Comparison of ENCODE assay signal across 1 cellular context in genomic region chr16:34018277-34018676, GRCh38.
TF ChIP-seq lines count a peak whose summit lies in the region.
"Not testable (repeated sequence)": the region's sequence is repeated elsewhere in the genome, so short reads cannot be mapped to it uniquely, and the experiment has no call there.

No MANE protein-coding gene starts in this region.

TF ChIP-seq in K562, 482 proteins besides CTCF, POLR2A, EP300 and RAD21:
- 0 out of 2 replicates have a peak, but pooled peaks have one; percentile 55 for TF ChIP-seq ATF4 (CRISPR knock-in tag; IDR thresholded peaks at IDR 0.05)
- peak; percentile 98 to 100 for TF ChIP-seq TRIM24 (IDR thresholded peaks at IDR 0.05)
- TF ChIP-seq, protein P1, sequence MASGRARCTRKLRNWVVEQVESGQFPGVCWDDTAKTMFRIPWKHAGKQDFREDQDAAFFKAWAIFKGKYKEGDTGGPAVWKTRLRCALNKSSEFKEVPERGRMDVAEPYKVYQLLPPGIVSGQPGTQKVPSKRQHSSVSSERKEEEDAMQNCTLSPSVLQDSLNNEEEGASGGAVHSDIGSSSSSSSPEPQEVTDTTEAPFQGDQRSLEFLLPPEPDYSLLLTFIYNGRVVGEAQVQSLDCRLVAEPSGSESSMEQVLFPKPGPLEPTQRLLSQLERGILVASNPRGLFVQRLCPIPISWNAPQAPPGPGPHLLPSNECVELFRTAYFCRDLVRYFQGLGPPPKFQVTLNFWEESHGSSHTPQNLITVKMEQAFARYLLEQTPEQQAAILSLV (tag; IDR thresholded peaks at IDR 0.05) = peak; percentile 81; the same call in 1 of the 2 replicates
- peak; percentile 90 for TF ChIP-seq ATF3 (IDR thresholded peaks at IDR 0.05)
- TF ChIP-seq ATF3 (CRISPR knock-in tag; conservative IDR thresholded peaks at IDR 0.05); CEBPG (CRISPR knock-in tag; IDR thresholded peaks at IDR 0.05): not testable (repeated sequence)
- TF ChIP-seq ZSCAN32 (CRISPR knock-in tag; IDR thresholded peaks at IDR 0.05) = 0 out of 2 replicates have a peak, but pooled peaks have one; percentile 64
- TF ChIP-seq ZNF24 (IDR thresholded peaks at IDR 0.05) = peak; percentile 88
- TF ChIP-seq CEBPG (tag; conservative IDR thresholded peaks at IDR 0.05 in 1 of 2, IDR thresholded peaks at IDR 0.05 in 1 of 2) = peak; percentile 60 to 97
- peak; percentile 95 for TF ChIP-seq CEBPB (tag; IDR thresholded peaks at IDR 0.05)
